In the genomic region with DNA sequence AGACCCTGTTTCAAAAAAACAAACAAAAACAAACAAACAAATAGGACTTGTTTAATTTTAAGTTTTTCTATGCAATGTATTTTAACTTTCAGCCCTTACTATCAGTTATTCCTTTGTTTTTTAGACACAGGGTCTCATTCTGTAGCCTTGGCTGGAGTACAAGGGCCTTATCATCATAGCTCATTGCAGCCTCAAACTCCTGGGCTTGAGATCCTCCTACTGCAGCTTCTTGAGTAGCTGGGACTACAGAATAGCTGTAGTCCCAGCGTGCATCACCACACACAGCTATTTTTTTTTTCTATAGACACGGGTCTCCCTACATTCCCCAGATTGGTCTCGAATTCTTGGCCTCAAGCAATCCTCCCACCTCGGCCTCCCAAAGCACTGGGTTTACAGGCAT, we compare ENCODE assay signal across 1 cellular context.
TF ChIP-seq lines count a peak whose summit lies in the region.

No MANE protein-coding gene starts in this region.

TF ChIP-seq in K562, 482 proteins besides CTCF, POLR2A, EP300 and RAD21:
- TF ChIP-seq, protein P1, sequence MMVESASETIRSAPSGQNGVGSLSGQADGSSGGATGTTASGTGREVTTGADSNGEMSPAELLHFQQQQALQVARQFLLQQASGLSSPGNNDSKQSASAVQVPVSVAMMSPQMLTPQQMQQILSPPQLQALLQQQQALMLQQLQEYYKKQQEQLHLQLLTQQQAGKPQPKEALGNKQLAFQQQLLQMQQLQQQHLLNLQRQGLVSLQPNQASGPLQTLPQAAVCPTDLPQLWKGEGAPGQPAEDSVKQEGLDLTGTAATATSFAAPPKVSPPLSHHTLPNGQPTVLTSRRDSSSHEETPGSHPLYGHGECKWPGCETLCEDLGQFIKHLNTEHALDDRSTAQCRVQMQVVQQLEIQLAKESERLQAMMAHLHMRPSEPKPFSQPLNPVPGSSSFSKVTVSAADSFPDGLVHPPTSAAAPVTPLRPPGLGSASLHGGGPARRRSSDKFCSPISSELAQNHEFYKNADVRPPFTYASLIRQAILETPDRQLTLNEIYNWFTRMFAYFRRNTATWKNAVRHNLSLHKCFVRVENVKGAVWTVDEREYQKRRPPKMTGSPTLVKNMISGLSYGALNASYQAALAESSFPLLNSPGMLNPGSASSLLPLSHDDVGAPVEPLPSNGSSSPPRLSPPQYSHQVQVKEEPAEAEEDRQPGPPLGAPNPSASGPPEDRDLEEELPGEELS (CRISPR knock-in tag; IDR thresholded peaks at IDR 0.05; ENCODE audit: borderline replicate concordance): no peak
- TF ChIP-seq MTA2 (IDR thresholded peaks at IDR 0.05; ENCODE audit: low read depth): no peak
- no peak for TF ChIP-seq FOXJ2 (tag; IDR thresholded peaks at IDR 0.05)
- TF ChIP-seq SLC30A9 (CRISPR knock-in tag; IDR thresholded peaks at IDR 0.05): no peak
- no peak for TF ChIP-seq FUS (optimal IDR thresholded peaks at IDR 0.05; ENCODE audit: low read depth, low read length)
